In genomic region chr1:221743416-221744208, GRCh38 we compare ENCODE assay signal across 8 cellular contexts. TPM values are rescaled to one million over a fixed set of nuclear protein-coding genes. Genes with fewer than 3 reads are reported as not detected.
DNase-seq lines count a peak whose midpoint lies in the region; ATAC-seq, FAIRE-seq and TF ChIP-seq lines count a peak whose summit lies in the region.

No MANE protein-coding gene starts in this region.

- FAIRE-seq in small intestine (lab: Jason Lieb, UNC), result no peak

- peak overlapping the region; percentile 70 for H2AFZ ChIP-seq in hepatocyte

- no peaks in the 10 kb centered on the region for H4K20me1 ChIP-seq in hepatocyte (ENCODE audit: insufficient read depth, poor library complexity, severe bottlenecking)

- TF ChIP-seq CTCF in hepatocyte (IDR thresholded peaks at IDR 0.05; ENCODE audit: poor library complexity), result no peak

- H3K27ac Mint-ChIP-seq in T-cell, result peak overlapping the region; percentile 78 to 84

- peak overlapping the region; percentile 82 for H3K4me2 ChIP-seq in hepatocyte

- H3K4me3 Mint-ChIP-seq in T-cell, result peak overlapping the region in 2 of 3 donors; percentile 81 to 82

- peak overlapping the region; percentile 34 for H3K4me3 ChIP-seq in hepatocyte
- H3K4me3 ChIP-seq in small intestine (ENCODE audit: low read depth in 1 of 2, low read length in 2 of 2), result peak overlapping the region; percentile 60 to 84

- H3K27ac ChIP-seq in hepatocyte (peak overlapping the region; percentile 92), small intestine (ENCODE audit: low read depth in 1 of 2, low read length in 1 of 2) (peak overlapping the region; percentile 90 to 100)

- H3K4me1 ChIP-seq in hepatocyte (ENCODE audit: insufficient read depth) (no peaks in the 10 kb centered on the region), small intestine (ENCODE audit: control insufficient read depth in 2 of 2, insufficient read depth in 1 of 2, low read depth in 1 of 2, low read length in 1 of 2) (peaks cover 3 to 4% of the 10 kb centered on the region in 2 donors)

- peaks cover 7 to 15% (median 10%) of the 10 kb centered on the region in 3 donors for H3K4me1 Mint-ChIP-seq in T-cell

- no peaks in the 10 kb centered on the region for H3K9me3 Mint-ChIP-seq in T-cell

- POLR2A ChIA-PET in T-cell (lab: Charles Lee), result interaction anchor here (0.6 to 5.5 kb wide), 6 partner anchors 32 to 711 kb away, joined by 3 to 218 read pairs (median 5); no protein-coding TSS in a partner anchor

- peaks cover 6% of the 10 kb centered on the region for H3K27me3 ChIP-seq in hepatocyte
- H3K27me3 ChIP-seq in small intestine (ENCODE audit: control insufficient read depth in 2 of 2, insufficient read depth in 2 of 2, low read length in 2 of 2), result no peaks in the 10 kb centered on the region

- peaks cover 19% of the 10 kb centered on the region for H3K79me2 ChIP-seq in hepatocyte

- 26% methylated on average over 16 of the region's 16 CpGs for WGBS in hepatocyte (ENCODE audit: low lambda C conversion rate, missing lambda C conversion rate)
- 23 to 34% (median 32%) methylated on average over 16 of the region's 16 CpGs for WGBS in small intestine, 3 donors

- no peaks in the 10 kb centered on the region for H3K9me3 ChIP-seq in hepatocyte (ENCODE audit: low read depth)
- H3K9me3 ChIP-seq in small intestine (ENCODE audit: control insufficient read depth, low read depth), result no peaks in the 10 kb centered on the region

- CTCF ChIA-PET in T-cell (lab: Charles Lee), result interaction anchor here (0.5 to 1.5 kb wide), 9 partner anchors 21 to 95 kb away, joined by 3 to 11 read pairs (median 4); no protein-coding TSS in a partner anchor

- peaks cover 10% of the 10 kb centered on the region for H3K36me3 Mint-ChIP-seq in T-cell

- no peaks in the 10 kb centered on the region for H3K9me2 ChIP-seq in hepatocyte (replicated peaks; ENCODE audit: insufficient read depth)

- DNase-seq in NCI-H2107 treated with DMSO at 0.1 percent for 48 hours (lab: John Stamatoyannopoulos, UW; ENCODE audit: unreplicated experiment) (peak; percentile 43), NCI-H2107 (lab: John Stamatoyannopoulos, UW) (no peak), T-cell (peak in 1 of 34 experiments; percentile 21), hepatocyte (ENCODE audit: low spot score) (no peak), small intestine (no peak), anterior cingulate cortex (lab: John Stamatoyannopoulos, UW) (no peak)
- no peak for DNase-seq in central memory CD4-positive, alpha-beta T cell

- ATAC-seq in HG02642 (IDR thresholded peaks at IDR 0.05; ENCODE audit: poor library complexity, unreplicated experiment), result peak; percentile 6
- no peak for ATAC-seq in T-cell (replicated peaks in 1 of 4)

- no peaks in the 10 kb centered on the region for H3K27me3 Mint-ChIP-seq in T-cell

- no peaks in the 10 kb centered on the region for H3K36me3 ChIP-seq in hepatocyte (replicated peaks; ENCODE audit: insufficient read depth, low read depth)
- H3K36me3 ChIP-seq in small intestine (ENCODE audit: control insufficient read depth in 2 of 2, insufficient read depth in 2 of 2, low read length in 2 of 2), result no peaks in the 10 kb centered on the region

RNA-seq across cellular contexts. Expression of gene DUSP10, which starts 1.7 kb away (rescaled TPM):
- total RNA-seq in T-cell (10 to 100 TPM in 2 of 5 donors, 1 to 10 TPM in 3; 5.2 to 64.2 (median 6.0) TPM), hepatocyte (16.5 and 17.6 TPM in 2 replicates)
- polyA plus RNA-seq in hepatocyte (13.1 and 14.9 TPM in 2 replicates), small intestine (1 to 10 TPM; 1.1 to 2.8 (median 1.4) TPM)
